Comparison of ENCODE assay signal across 20 cellular contexts in genomic region chr15:40737048-40737447, GRCh38. TPM values are rescaled to one million over a fixed set of nuclear protein-coding genes. Genes with fewer than 3 reads are reported as not detected.
"Had no signal": no experiment of that assay in that cellular context is flagged by ENCODE, and none has a peak within 500 bp of the region (broad histone marks: within the 10 kb centered on the region; RNA-seq: fewer than 3 reads in every experiment).

No MANE protein-coding gene starts in this region.

- H3K27ac ChIP-seq: cardiac muscle cell, heart left ventricle, psoas muscle, WERI-Rb-1 had no signal

- H3K27me3 Mint-ChIP-seq: activated CD8-positive, alpha-beta T cell treated with anti-CD3 and anti-CD28 coated beads for 36 hours; stimulated activated naive B cell treated with anti-CD40 and anti-IgM and Interleukin-4, amounts not matched to agents 10 μg/mL and 1 μg/mL and 100 μg/mL, for 72 hours; type B pancreatic cell had no signal

- H3K9me3 Mint-ChIP-seq: activated CD8-positive, alpha-beta T cell treated with anti-CD3 and anti-CD28 coated beads for 36 hours; activated T-helper 1 cell treated with anti-CD3 and anti-CD28 coated beads, Interleukin-12 subunit alpha, Interleukin-12 subunit beta, Interleukin-2, Interleukin-4 antibody, amounts not matched to agents 30 ng/mL and 10 ng/mL and 1 ng/mL, durations not matched to agents 14 hours and 24 hours and 36 hours; natural killer cell; stimulated activated naive B cell treated with anti-CD40 and anti-IgM and Interleukin-4, amounts not matched to agents 10 μg/mL and 1 μg/mL and 100 μg/mL, for 72 hours; type B pancreatic cell had no signal

- H3K27ac Mint-ChIP-seq: activated CD8-positive, alpha-beta T cell treated with anti-CD3 and anti-CD28 coated beads for 36 hours; activated T-helper 1 cell treated with anti-CD3 and anti-CD28 coated beads, Interleukin-12 subunit alpha, Interleukin-12 subunit beta, Interleukin-2, Interleukin-4 antibody, amounts not matched to agents 30 ng/mL and 10 ng/mL and 1 ng/mL, durations not matched to agents 14 hours and 24 hours and 36 hours; natural killer cell; stimulated activated naive B cell treated with anti-CD40 and anti-IgM and Interleukin-4, amounts not matched to agents 10 μg/mL and 1 μg/mL and 100 μg/mL, for 72 hours; type B pancreatic cell had no signal

- H3K4me1 Mint-ChIP-seq: natural killer cell; stimulated activated naive B cell treated with anti-CD40 and anti-IgM and Interleukin-4, amounts not matched to agents 10 μg/mL and 1 μg/mL and 100 μg/mL, for 72 hours had no signal

- ATAC-seq: activated CD8-positive, alpha-beta T cell treated with anti-CD3 and anti-CD28 coated beads for 36 hours; heart left ventricle; left lobe of liver; natural killer cell; psoas muscle; sciatic nerve; stimulated activated naive B cell treated with anti-CD40 and anti-IgM and Interleukin-4, amounts not matched to agents 10 μg/mL and 1 μg/mL and 100 μg/mL, for 72 hours had no signal

- H3K27me3 ChIP-seq: cardiac muscle cell, heart left ventricle had no signal

- H3K9me3 ChIP-seq: heart left ventricle, psoas muscle had no signal

- H3K4me3 ChIP-seq: cardiac muscle cell, heart left ventricle, psoas muscle had no signal

- FAIRE-seq: colon, islet of Langerhans had no signal

- H3K4me1 ChIP-seq: heart left ventricle had no signal

- H3K4me3 Mint-ChIP-seq: activated CD8-positive, alpha-beta T cell treated with anti-CD3 and anti-CD28 coated beads for 36 hours; activated T-helper 1 cell treated with anti-CD3 and anti-CD28 coated beads, Interleukin-12 subunit alpha, Interleukin-12 subunit beta, Interleukin-2, Interleukin-4 antibody, amounts not matched to agents 30 ng/mL and 10 ng/mL and 1 ng/mL, durations not matched to agents 14 hours and 24 hours and 36 hours; natural killer cell; stimulated activated naive B cell treated with anti-CD40 and anti-IgM and Interleukin-4, amounts not matched to agents 10 μg/mL and 1 μg/mL and 100 μg/mL, for 72 hours; type B pancreatic cell had no signal

- H3K36me3 Mint-ChIP-seq: natural killer cell had no signal

- DNase-seq: activated CD4-positive, alpha-beta T cell treated with anti-CD3 and anti-CD28 coated beads for 4 hours; activated CD8-positive, alpha-beta memory T cell treated with anti-CD3 and anti-CD28 coated beads, Interleukin-2, amount 50 U/mL, for 4 hours; activated CD8-positive, alpha-beta T cell treated with anti-CD3 and anti-CD28 coated beads for 36 hours; activated naive CD4-positive, alpha-beta T cell treated with Interleukin-2 at 50 U/mL for 16 hours; foreskin melanocyte; heart left ventricle; mammary epithelial cell; natural killer cell; nucleus accumbens; psoas muscle; stimulated activated CD4-positive, alpha-beta T cell treated with anti-CD3 and anti-CD28 coated beads, Interleukin-2, amount 100 ng/mL, for 24 hours; stimulated activated naive B cell treated with anti-CD40 and anti-IgM and Interleukin-4, amounts not matched to agents 10 μg/mL and 1 μg/mL and 100 μg/mL, for 72 hours; WERI-Rb-1 had no signal

RNA-seq across cellular contexts. Expression of gene C15orf62, which starts 32.7 kb away (rescaled TPM):
- total RNA-seq: psoas muscle had no signal
